24 cellular contexts compared by ENCODE assay signal in the genomic region with DNA sequence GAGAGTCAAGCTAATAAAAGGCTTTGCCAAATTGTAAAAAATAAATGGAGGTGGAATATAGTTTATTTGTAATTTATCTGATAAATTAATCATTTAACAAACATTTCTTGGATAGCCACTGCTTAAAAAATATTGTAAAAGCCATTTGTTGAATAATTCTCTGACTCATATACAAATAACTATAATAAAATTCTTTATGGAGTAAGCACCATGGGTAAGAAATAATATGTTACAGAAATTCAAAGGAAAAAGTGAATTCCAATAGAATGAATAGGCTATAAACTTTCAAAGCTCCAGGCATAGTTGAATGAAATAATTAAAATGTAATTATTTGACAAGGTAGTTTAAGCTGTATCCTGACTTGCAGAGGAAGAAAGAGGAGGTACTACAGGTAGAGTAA.
A peak's percentile ranks its signal among the peaks of the same experiment; 100 is the strongest.
DNase-seq lines count a peak whose midpoint lies in the region; ATAC-seq, FAIRE-seq and TF ChIP-seq lines count a peak whose summit lies in the region.
"Had no signal": no experiment of that assay in that cellular context is flagged by ENCODE, and none has a peak within 500 bp of the region (broad histone marks: within the 10 kb centered on the region; RNA-seq: fewer than 3 reads in every experiment).

No MANE protein-coding gene starts in this region.

- peak; percentile 18 for DNase-seq in IMR-90
- DNase-seq in PC-3: peak; percentile 74
- peak; percentile 14 to 47 for DNase-seq in foreskin keratinocyte
- DNase-seq in stimulated activated CD4-positive, alpha-beta T cell treated with anti-CD3 and anti-CD28 coated beads, Interleukin-4, amount 100 ng/mL, for 24 hours: no peak
- no peak for DNase-seq in H9
- no peak for DNase-seq in DMS79 (lab: John Stamatoyannopoulos, UW)
- DNase-seq: ACHN; BE2C; C1 segment of cervical spinal cord; CD4-positive, alpha-beta memory T cell; CD4-positive, CD25-positive, alpha-beta regulatory T cell; CD8-positive, alpha-beta memory T cell; COR-L47; DMS 273 treated with DMSO at 0.1 percent for 48 hours; DMS153; DMS53; DMS79 treated with DMSO at 0.1 percent for 48 hours; GF-D8 had no signal

- no peaks in the 10 kb centered on the region; the same call in 1 of the 2 replicates for H3K27me3 Mint-ChIP-seq in H9 (ENCODE audit: low read depth)
- H3K27me3 Mint-ChIP-seq: CD4-positive, alpha-beta memory T cell; CD4-positive, CD25-positive, alpha-beta regulatory T cell; CD8-positive, alpha-beta memory T cell had no signal

- TF ChIP-seq POLR2A in IMR-90 (IDR thresholded peaks at IDR 0.05; ENCODE audit: low read depth, low read length): no peak

- POLR2A ChIA-PET in IMR-90 (lab: Charles Lee; ENCODE audit: unreplicated experiment): no interaction called here
- POLR2A ChIA-PET in PC-3 (lab: Charles Lee; ENCODE audit: unreplicated experiment): no interaction called here

- H3F3A ChIP-seq in PC-3 (ENCODE audit: low read length, unreplicated experiment): no peaks in the 10 kb centered on the region

- H4K20me1 ChIP-seq in IMR-90 (ENCODE audit: insufficient read depth, low read length) (no peaks in the 10 kb centered on the region), PC-3 (ENCODE audit: low read length) (no peaks in the 10 kb centered on the region), H9 (ENCODE audit: control insufficient read depth, insufficient read depth, insufficient read length) (no peaks in the 10 kb centered on the region)
- H4K20me1 ChIP-seq: BLaER1 had no signal

- H4K91ac ChIP-seq in IMR-90 (ENCODE audit: insufficient read depth, low read depth, low read length) (no peak overlapping the region), H9 (ENCODE audit: insufficient read length, low read depth, low read length) (no peak overlapping the region)

- dilution Hi-C loops in IMR-90 (cut with HindIII; ENCODE audit: low sequenced_read_pairs, unreplicated experiment): no loop called here

- H3K79me2 ChIP-seq in PC-3 (ENCODE audit: low read length) (no peaks in the 10 kb centered on the region), H9 (ENCODE audit: insufficient read depth, low read length) (no peaks in the 10 kb centered on the region)

- H3K9me3 ChIP-seq in IMR-90 (ENCODE audit: control insufficient read depth, insufficient read depth, low read length): no peaks in the 10 kb centered on the region
- no peaks in the 10 kb centered on the region for H3K9me3 ChIP-seq in PC-3 (ENCODE audit: low read length)
- H3K9me3 ChIP-seq in H9 (ENCODE audit: control insufficient read depth, low read depth, low read length): no peaks in the 10 kb centered on the region
- H3K9me3 ChIP-seq: BE2C, BLaER1 had no signal

- H2BK20ac ChIP-seq in IMR-90 (ENCODE audit: low read depth, low read length): no peak overlapping the region
- H2BK20ac ChIP-seq in H9 (ENCODE audit: low read depth, low read length, poor library complexity, severe bottlenecking): no peak overlapping the region

- no peak for TF ChIP-seq CTCF in IMR-90 (conservative IDR thresholded peaks at IDR 0.05; ENCODE audit: low read depth, low read length)
- TF ChIP-seq CTCF in PC-3 (conservative IDR thresholded peaks at IDR 0.05; ENCODE audit: low read depth, low read length): no peak
- TF ChIP-seq CTCF in foreskin keratinocyte (conservative IDR thresholded peaks at IDR 0.05): no peak
- no peak for TF ChIP-seq CTCF in H9 (conservative IDR thresholded peaks at IDR 0.05)

- H3K9me1 ChIP-seq in IMR-90 (ENCODE audit: insufficient read depth, low read length): no peaks in the 10 kb centered on the region

- H2AK9ac ChIP-seq in IMR-90 (replicated peaks; ENCODE audit: low read depth, low read length, poor library complexity): no peak overlapping the region

- no peaks in the 10 kb centered on the region for H3K23me2 ChIP-seq in H9 (ENCODE audit: insufficient read length, low read depth, low read length, poor library complexity, severe bottlenecking)

- no peak for TF ChIP-seq RAD21 in IMR-90 (IDR thresholded peaks at IDR 0.05; ENCODE audit: low read length)

- CTCF ChIA-PET in IMR-90 (lab: Yijun Ruan, JAX): no interaction called here
- CTCF ChIA-PET in PC-3 (lab: Charles Lee): interaction anchor here (1.1 kb wide), 1 partner anchor 441 kb away, joined by 3 read pairs; a partner anchor contains a TSS

- H3K4me3 ChIP-seq in IMR-90 (ENCODE audit: insufficient read depth, low read depth, low read length) (no peak overlapping the region), PC-3 (ENCODE audit: low read length) (no peak overlapping the region)
- H3K4me3 ChIP-seq: BLaER1 had no signal

- H2BK5ac ChIP-seq in IMR-90 (ENCODE audit: low read depth, low read length, poor library complexity, severe bottlenecking): no peak overlapping the region
- no peak overlapping the region for H2BK5ac ChIP-seq in H9 (ENCODE audit: insufficient read length, low read length)

- H3K4ac ChIP-seq in IMR-90 (ENCODE audit: low read depth, low read length) (no peak overlapping the region), H9 (ENCODE audit: low read depth, low read length) (no peak overlapping the region)

- no peak overlapping the region for H3K27ac ChIP-seq in IMR-90 (ENCODE audit: insufficient read depth, low read length)
- peak overlapping the region; percentile 83 for H3K27ac ChIP-seq in PC-3 (ENCODE audit: low read length)
- no peak overlapping the region for H3K27ac ChIP-seq in foreskin keratinocyte
- no peak overlapping the region for H3K27ac ChIP-seq in H9 (ENCODE audit: insufficient read length, low read depth, low read length)
- H3K27ac ChIP-seq: 22Rv1, BLaER1 had no signal

- H3K79me1 ChIP-seq in IMR-90 (ENCODE audit: low read depth in 1 of 2, low read length in 2 of 2) (no peaks in the 10 kb centered on the region), H9 (ENCODE audit: insufficient read depth, low read depth, low read length, poor library complexity, severe bottlenecking) (no peaks in the 10 kb centered on the region)

- no peak overlapping the region for H4K5ac ChIP-seq in IMR-90 (ENCODE audit: low read depth, low read length)
- no peak overlapping the region for H4K5ac ChIP-seq in H9 (ENCODE audit: insufficient read length, low read depth, low read length)

- H2BK120ac ChIP-seq in IMR-90 (ENCODE audit: low read depth, low read length) (no peak overlapping the region), H9 (ENCODE audit: low read depth, low read length, poor library complexity, severe bottlenecking) (no peak overlapping the region)

- H3K9me2 ChIP-seq in PC-3 (replicated peaks; ENCODE audit: low read length): no peaks in the 10 kb centered on the region

- intact Hi-C loops in IMR-90 (cut with micrococcal nuclease): no loop called here
- intact Hi-C loops in PC-3 (cut with micrococcal nuclease): loop anchor here (1.0 to 5.0 kb wide), 6 partner anchors 138 to 458 kb away; a partner anchor contains a TSS

- H2BK15ac ChIP-seq in IMR-90 (ENCODE audit: low read depth, low read length) (no peak overlapping the region), H9 (ENCODE audit: low read depth, low read length) (no peak overlapping the region)

- H3K27me3 ChIP-seq in IMR-90 (ENCODE audit: control insufficient read depth, insufficient read depth, low read length) (no peaks in the 10 kb centered on the region), PC-3 (ENCODE audit: low read length) (no peaks in the 10 kb centered on the region), foreskin keratinocyte (no peaks in the 10 kb centered on the region), H9 (ENCODE audit: insufficient read depth, low read length) (no peaks in the 10 kb centered on the region)
- H3K27me3 ChIP-seq: BE2C, BLaER1 had no signal

- H3K18ac ChIP-seq in IMR-90 (ENCODE audit: low read depth, low read length): no peak overlapping the region
- H3K18ac ChIP-seq in H9 (ENCODE audit: insufficient read length, low read depth, low read length): no peak overlapping the region

- H3K36me3 ChIP-seq in IMR-90 (ENCODE audit: control insufficient read depth, insufficient read depth, low read length) (no peaks in the 10 kb centered on the region), PC-3 (ENCODE audit: low read depth, low read length) (no peaks in the 10 kb centered on the region)
- H3K36me3 ChIP-seq: BE2C, BLaER1 had no signal

- BruUV-seq in IMR-90 (replicated peaks; lab: Mats Ljungman, UMichigan): no TSS peak
- no TSS peak for BruUV-seq in PC-3 (replicated peaks; lab: Mats Ljungman, UMichigan)

- H3K14ac ChIP-seq in IMR-90 (replicated peaks; ENCODE audit: low read depth, low read length) (no peak overlapping the region), H9 (ENCODE audit: insufficient read depth, low read length) (no peak overlapping the region)

- H2AFZ ChIP-seq in IMR-90 (replicated peaks; ENCODE audit: low read length, poor library complexity) (no peak overlapping the region), PC-3 (ENCODE audit: low read length) (no peak overlapping the region), H9 (ENCODE audit: low read length) (no peak overlapping the region)

- FAIRE-seq in A204.1 (lab: Jason Lieb, UNC): peak; percentile 57
- FAIRE-seq: G401.6, GM12891 had no signal

- H3K27ac Mint-ChIP-seq in H9: no peak overlapping the region
- H3K27ac Mint-ChIP-seq: CD14-positive monocyte; CD4-positive, alpha-beta memory T cell; CD4-positive, CD25-positive, alpha-beta regulatory T cell; CD8-positive, alpha-beta memory T cell had no signal

- H3K56ac ChIP-seq in IMR-90 (ENCODE audit: extremely low read depth, insufficient read depth, low read length) (no peak overlapping the region), H9 (ENCODE audit: insufficient read length, low read depth, low read length) (no peak overlapping the region)

- H3K4me3 Mint-ChIP-seq in H9: no peak overlapping the region
- H3K4me3 Mint-ChIP-seq: CD14-positive monocyte; CD4-positive, alpha-beta memory T cell; CD4-positive, CD25-positive, alpha-beta regulatory T cell; CD8-positive, alpha-beta memory T cell had no signal

- H2AK5ac ChIP-seq in IMR-90 (ENCODE audit: low read depth, low read length) (no peak overlapping the region), H9 (ENCODE audit: insufficient read length, low read length) (no peak overlapping the region)

- H3T11ph ChIP-seq in H9 (ENCODE audit: low read length): no peak overlapping the region

- no peaks in the 10 kb centered on the region for H3K9me3 Mint-ChIP-seq in H9

- no peak overlapping the region for H4K8ac ChIP-seq in IMR-90 (ENCODE audit: low read depth in 2 of 2, low read length in 2 of 2)
- no peak overlapping the region for H4K8ac ChIP-seq in H9 (replicated peaks; ENCODE audit: insufficient read length, low read depth, low read length)

- in situ Hi-C loops in IMR-90 (cut with MboI; ENCODE audit: low sequenced_read_pairs): no loop called here

- no peaks in the 10 kb centered on the region for H3K36me3 Mint-ChIP-seq in H9 (ENCODE audit: insufficient read depth in 1 of 3, low read depth in 3 of 3)
- H3K36me3 Mint-ChIP-seq: CD14-positive monocyte; CD4-positive, alpha-beta memory T cell; CD4-positive, CD25-positive, alpha-beta regulatory T cell; CD8-positive, alpha-beta memory T cell had no signal

- H3K4me1 Mint-ChIP-seq in H9: no peaks in the 10 kb centered on the region
- H3K4me1 Mint-ChIP-seq: CD14-positive monocyte; CD4-positive, alpha-beta memory T cell; CD4-positive, CD25-positive, alpha-beta regulatory T cell; CD8-positive, alpha-beta memory T cell had no signal

- no peak overlapping the region for H3K23ac ChIP-seq in IMR-90 (ENCODE audit: low read depth, low read length)
- no peak overlapping the region for H3K23ac ChIP-seq in H9 (ENCODE audit: insufficient read length, low read depth, low read length)

- ATAC-seq in IMR-90 (ENCODE audit: low read depth) (peak; percentile 65), PC-3 (peak; percentile 78), foreskin keratinocyte (peak; percentile 32)

- H3K4me1 ChIP-seq in IMR-90 (ENCODE audit: control insufficient read depth, insufficient read depth, low read length) (no peaks in the 10 kb centered on the region), PC-3 (ENCODE audit: insufficient read depth, low read length) (peaks cover 34% of the 10 kb centered on the region), foreskin keratinocyte (peaks cover 12% of the 10 kb centered on the region), H9 (ENCODE audit: insufficient read depth, low read length) (no peaks in the 10 kb centered on the region)
- H3K4me1 ChIP-seq: BE2C, BLaER1 had no signal

- no peak overlapping the region for H3K9ac ChIP-seq in IMR-90 (ENCODE audit: low read depth, low read length)
- peak overlapping the region; percentile 43 for H3K9ac ChIP-seq in PC-3 (ENCODE audit: low read length)
- H3K9ac ChIP-seq in H9 (ENCODE audit: extremely low read depth, insufficient read length, low read length): no peak overlapping the region
- H3K9ac ChIP-seq: BLaER1 had no signal

- H2BK12ac ChIP-seq in H9 (ENCODE audit: insufficient read length, low read depth, low read length): no peak overlapping the region

- H3K4me2 ChIP-seq in IMR-90 (ENCODE audit: low read depth, low read length) (no peak overlapping the region), PC-3 (ENCODE audit: low read length) (peak overlapping the region; percentile 53), H9 (ENCODE audit: insufficient read depth, insufficient read length, low read length) (no peak overlapping the region)
- H3K4me2 ChIP-seq: BLaER1 had no signal

Comparison
In these comparisons a context has a peak if more than half of its experiments do, and no peak if none do; other contexts are left out.
1. DNase-seq: peak in IMR-90 (single experiment), PC-3 (single experiment) and foreskin keratinocyte (2 of 2); none in stimulated activated CD4-positive, alpha-beta T cell treated with anti-CD3 and anti-CD28 coated beads, Interleukin-4, amount 100 ng/mL, for 24 hours (single experiment), H9 (single experiment) and DMS79 (single experiment).
2. Peak in every context shown above with its lines, with median percentiles within 50 percentile points of each other: ATAC-seq.